20 cellular contexts compared by ENCODE assay signal in the genomic region with DNA sequence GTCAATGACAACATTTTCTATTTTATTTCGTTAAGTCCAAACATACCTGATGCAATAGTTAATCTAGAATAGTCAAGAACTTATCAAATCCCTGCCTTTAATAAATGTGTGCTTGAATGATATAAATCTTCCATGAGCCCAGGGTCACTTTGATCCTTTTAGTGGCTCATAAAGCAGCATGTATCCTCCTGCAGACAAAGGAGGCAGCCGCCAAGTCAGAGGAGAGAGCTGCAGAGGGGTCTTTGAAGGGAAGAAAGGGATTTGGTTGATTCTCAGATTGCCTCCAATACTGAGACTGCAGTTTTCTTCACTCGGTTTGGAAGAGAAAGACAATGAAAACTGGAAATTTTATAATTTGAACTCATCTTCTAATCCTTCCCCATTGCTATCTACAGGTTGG.
"Had no signal": no experiment of that assay in that cellular context is flagged by ENCODE, and none has a peak within 500 bp of the region (broad histone marks: within the 10 kb centered on the region; RNA-seq: fewer than 3 reads in every experiment).

No MANE protein-coding gene starts in this region.

- ATAC-seq: activated CD8-positive, alpha-beta T cell treated with anti-CD3 and anti-CD28 coated beads for 36 hours; foreskin keratinocyte; left lung; naive thymus-derived CD4-positive, alpha-beta T cell; sciatic nerve had no signal

- DNase-seq: activated CD4-positive, alpha-beta T cell treated with anti-CD3 and anti-CD28 coated beads, Interleukin-2, amount 10 ng/mL, durations not matched to agents 24 days and 14 days; activated CD8-positive, alpha-beta T cell treated with anti-CD3 and anti-CD28 coated beads for 36 hours; activated naive CD4-positive, alpha-beta T cell treated with Interleukin-2 at 50 U/mL for 16 hours; activated T-cell treated with anti-CD3 and anti-CD28 coated beads, Interleukin-2, amount 50 U/mL, for 24 hours; anterior cingulate cortex; caudate nucleus; dorsolateral prefrontal cortex; foreskin keratinocyte; glutamatergic neuron; hippocampal formation; left lung; mammary epithelial cell; naive thymus-derived CD4-positive, alpha-beta T cell; nucleus accumbens; stimulated activated CD4-positive, alpha-beta T cell treated with anti-CD3 and anti-CD28 coated beads, Interleukin-4, amount 100 ng/mL, for 1 hour; stomach; T1000; trophoblast cell had no signal

- FAIRE-seq: keratinocyte had no signal
